Comparison of ENCODE assay signal across 30 cellular contexts in the genomic region with DNA sequence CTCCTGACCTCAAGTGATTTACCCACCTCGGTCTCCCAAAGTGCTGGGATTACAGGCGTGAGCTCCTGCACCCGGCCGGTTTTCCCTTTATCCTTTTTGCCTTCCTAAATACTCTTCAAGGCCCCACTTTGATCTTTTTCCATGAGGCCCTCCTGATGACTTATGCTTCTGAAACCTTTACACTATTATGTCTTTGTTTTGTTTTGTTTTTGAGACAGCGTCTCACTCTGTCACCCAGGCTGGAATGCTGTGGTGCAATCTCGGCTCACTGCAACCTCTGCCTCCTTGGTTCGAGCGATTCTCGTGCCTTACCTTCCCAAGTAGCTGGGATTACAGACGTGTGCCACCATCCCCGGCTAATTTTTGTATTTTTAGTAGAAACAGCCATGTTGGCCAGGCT. TPM values are rescaled to one million over a fixed set of nuclear protein-coding genes. Genes with fewer than 3 reads are reported as not detected.
DNase-seq lines count a peak whose midpoint lies in the region; ATAC-seq and TF ChIP-seq lines count a peak whose summit lies in the region.
"Had no signal": no experiment of that assay in that cellular context is flagged by ENCODE, and none has a peak within 500 bp of the region (broad histone marks: within the 10 kb centered on the region; RNA-seq: fewer than 3 reads in every experiment).

No MANE protein-coding gene starts in this region.

- no peak for ATAC-seq in T-helper 17 cell
- ATAC-seq in stimulated activated memory B cell treated with anti-CD40 and anti-IgM and Interleukin-4, amounts not matched to agents 10 μg/mL and 1 μg/mL and 100 μg/mL, for 72 hours: no peak
- ATAC-seq in HG02642 (IDR thresholded peaks at IDR 0.05; ENCODE audit: poor library complexity, unreplicated experiment): no peak
- ATAC-seq: activated T-cell treated with anti-CD3 and anti-CD28 coated beads, Interleukin-2, amount 50 U/mL, for 4 hours; HCT116; heart right ventricle; PC-3; Right ventricle myocardium inferior had no signal

- no peak for DNase-seq in activated naive CD8-positive, alpha-beta T cell treated with anti-CD3 and anti-CD28 coated beads for 36 hours
- DNase-seq in T-helper 17 cell (no peak), iris pigment epithelial cell (ENCODE audit: low read depth) (peak; percentile 42), GM13977 (ENCODE audit: low spot score) (no peak), LoVo (ENCODE audit: low spot score) (no peak)
- DNase-seq: 8988T; activated CD4-positive, alpha-beta T cell treated with anti-CD3 and anti-CD28 coated beads, Interleukin-2, amount 50 U/mL, for 1 hour; activated gamma-delta T cell treated with Interleukin-2 at 50 U/mL for 16 hours; activated T-cell treated with anti-CD3 and anti-CD28 coated beads, Interleukin-2, amount 50 U/mL, for 4 hours; CD8-positive, alpha-beta memory T cell; DMS153; effector CD8-positive, alpha-beta T cell; heart right ventricle; NCI-H1092 treated with DMSO at 0.1 percent for 48 hours; NCI-H187; NCI-H2171; NCI-H510A treated with DMSO at 0.1 percent for 48 hours; NK-92 treated with Interleukin-12 subunit alpha and Interleukin-12 subunit beta, amount 100 ng/mL, for 24 hours; PC-3; stomach; T-helper 9 cell; tibial artery; WERI-Rb-1 had no signal

- no peak for TF ChIP-seq CTCF in GM13977 (IDR thresholded peaks at IDR 0.05; ENCODE audit: extremely low read depth, insufficient read depth, missing control alignments)

- peaks cover 8% of the 10 kb centered on the region for H3K36me3 Mint-ChIP-seq in activated naive CD8-positive, alpha-beta T cell
- H3K36me3 Mint-ChIP-seq in activated naive CD8-positive, alpha-beta T cell treated with anti-CD3 and anti-CD28 coated beads for 36 hours: peaks cover 33% of the 10 kb centered on the region
- peaks cover 6% of the 10 kb centered on the region for H3K36me3 Mint-ChIP-seq in T-helper 17 cell (ENCODE audit: low read depth)
- H3K36me3 Mint-ChIP-seq in stimulated activated memory B cell treated with anti-CD40 and anti-IgM and Interleukin-4, amounts not matched to agents 10 μg/mL and 1 μg/mL and 100 μg/mL, for 72 hours: peaks cover 28% of the 10 kb centered on the region

- peak overlapping the region; percentile 28 for H3K27ac Mint-ChIP-seq in activated naive CD8-positive, alpha-beta T cell
- H3K27ac Mint-ChIP-seq in activated naive CD8-positive, alpha-beta T cell treated with anti-CD3 and anti-CD28 coated beads for 36 hours: no peak overlapping the region
- peak overlapping the region; percentile 54 for H3K27ac Mint-ChIP-seq in T-helper 17 cell
- peak overlapping the region; percentile 55 for H3K27ac Mint-ChIP-seq in stimulated activated memory B cell treated with anti-CD40 and anti-IgM and Interleukin-4, amounts not matched to agents 10 μg/mL and 1 μg/mL and 100 μg/mL, for 72 hours

- peaks cover 70% of the 10 kb centered on the region for H3K4me1 Mint-ChIP-seq in activated naive CD8-positive, alpha-beta T cell (ENCODE audit: low read depth)
- H3K4me1 Mint-ChIP-seq in activated naive CD8-positive, alpha-beta T cell treated with anti-CD3 and anti-CD28 coated beads for 36 hours: peaks cover 50% of the 10 kb centered on the region
- peaks cover 32% of the 10 kb centered on the region for H3K4me1 Mint-ChIP-seq in T-helper 17 cell
- peaks cover 51% of the 10 kb centered on the region for H3K4me1 Mint-ChIP-seq in stimulated activated memory B cell treated with anti-CD40 and anti-IgM and Interleukin-4, amounts not matched to agents 10 μg/mL and 1 μg/mL and 100 μg/mL, for 72 hours

- H3K4me3 Mint-ChIP-seq in activated naive CD8-positive, alpha-beta T cell: no peak overlapping the region
- H3K4me3 Mint-ChIP-seq in activated naive CD8-positive, alpha-beta T cell treated with anti-CD3 and anti-CD28 coated beads for 36 hours: no peak overlapping the region
- peak overlapping the region; percentile 43 for H3K4me3 Mint-ChIP-seq in T-helper 17 cell
- no peak overlapping the region for H3K4me3 Mint-ChIP-seq in stimulated activated memory B cell treated with anti-CD40 and anti-IgM and Interleukin-4, amounts not matched to agents 10 μg/mL and 1 μg/mL and 100 μg/mL, for 72 hours
- H3K4me3 Mint-ChIP-seq: activated T-cell treated with anti-CD3 and anti-CD28 coated beads, Interleukin-2, amount 50 U/mL, for 4 hours had no signal

- H3K9me3 Mint-ChIP-seq in activated naive CD8-positive, alpha-beta T cell (ENCODE audit: low read depth): no peaks in the 10 kb centered on the region
- H3K9me3 Mint-ChIP-seq in activated naive CD8-positive, alpha-beta T cell treated with anti-CD3 and anti-CD28 coated beads for 36 hours: no peaks in the 10 kb centered on the region
- H3K9me3 Mint-ChIP-seq in stimulated activated memory B cell treated with anti-CD40 and anti-IgM and Interleukin-4, amounts not matched to agents 10 μg/mL and 1 μg/mL and 100 μg/mL, for 72 hours: peaks cover 3% of the 10 kb centered on the region

- in situ Hi-C loops in GM13977 (cut with MboI; ENCODE audit: low pct_unique_long_range_greater_than_20kb, low sequenced_read_pairs, unreplicated experiment): no loop called here

- no peaks in the 10 kb centered on the region for H3K9me3 ChIP-seq in T-helper 17 cell (ENCODE audit: control insufficient read depth, low read length, poor library complexity, severe bottlenecking)
- H3K9me3 ChIP-seq: adrenal gland, heart right ventricle, stomach, tibial artery had no signal

- no peaks in the 10 kb centered on the region for H3K27me3 Mint-ChIP-seq in activated naive CD8-positive, alpha-beta T cell
- H3K27me3 Mint-ChIP-seq in activated naive CD8-positive, alpha-beta T cell treated with anti-CD3 and anti-CD28 coated beads for 36 hours: peaks cover 3% of the 10 kb centered on the region
- H3K27me3 Mint-ChIP-seq in T-helper 17 cell: no peaks in the 10 kb centered on the region
- no peaks in the 10 kb centered on the region for H3K27me3 Mint-ChIP-seq in stimulated activated memory B cell treated with anti-CD40 and anti-IgM and Interleukin-4, amounts not matched to agents 10 μg/mL and 1 μg/mL and 100 μg/mL, for 72 hours
- H3K27me3 Mint-ChIP-seq: CD8-positive, alpha-beta memory T cell; progenitor cell of endocrine pancreas had no signal

RNA-seq across cellular contexts. Expression of a gene that starts 3.8 kb away (rescaled TPM):
- 10 to 100 TPM; 25.4 to 26.8 TPM for total RNA-seq in activated naive CD8-positive, alpha-beta T cell treated with anti-CD3 and anti-CD28 coated beads for 36 hours
- 10 to 100 TPM; 15.7 to 20.7 TPM for total RNA-seq in T-helper 17 cell
